ENCODE assay signal across 36 cellular contexts in the genomic region with DNA sequence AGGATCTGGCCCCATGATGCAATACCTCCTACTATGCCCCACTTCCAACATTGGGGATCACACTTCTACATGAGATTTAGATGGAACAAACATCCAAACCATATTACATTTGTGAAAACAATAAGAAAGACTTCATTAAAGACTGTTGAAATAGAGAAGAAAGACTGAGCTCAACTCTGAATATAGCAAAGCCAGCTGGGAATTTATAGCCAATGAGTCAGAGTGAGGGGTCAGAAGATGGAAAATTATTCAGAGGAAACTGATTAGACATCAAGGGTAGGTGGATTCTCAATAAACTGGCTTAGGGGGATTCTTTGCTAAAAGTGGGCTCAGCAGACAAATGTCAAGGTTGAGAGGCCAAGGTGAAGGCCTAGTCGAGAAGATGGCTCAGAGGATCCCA.
"Had no signal": no experiment of that assay in that cellular context is flagged by ENCODE, and none has a peak within 500 bp of the region (broad histone marks: within the 10 kb centered on the region; RNA-seq: fewer than 3 reads in every experiment).

No MANE protein-coding gene starts in this region.

- H3K4me1 ChIP-seq: body of pancreas, breast epithelium, Peyer's patch had no signal

- H3K27me3 Mint-ChIP-seq: activated T-helper 17 cell treated with anti-CD3 and anti-CD28 coated beads, Interleukin-2, amount 50 U/mL, for 72 hours; T-cell had no signal

- H3K4me3 Mint-ChIP-seq: activated CD4-positive, alpha-beta memory T cell treated with anti-CD3 and anti-CD28 coated beads, Interleukin-2, amount 10 ng/mL, durations not matched to agents 7 days and 5 days; activated CD8-positive, alpha-beta memory T cell treated with anti-CD3 and anti-CD28 coated beads, Interleukin-2, amount 10 ng/mL, durations not matched to agents 7 days and 5 days; activated naive CD8-positive, alpha-beta T cell treated with anti-CD3 and anti-CD28 coated beads, Interleukin-2, amount 10 ng/mL, durations not matched to agents 7 days and 5 days; activated T-cell treated with anti-CD3 and anti-CD28 coated beads, Interleukin-2, amount 50 U/mL, for 72 hours; activated T-helper 17 cell treated with anti-CD3 and anti-CD28 coated beads, Interleukin-2, amount 50 U/mL, for 72 hours; T-cell had no signal

- H3K36me3 Mint-ChIP-seq: activated CD8-positive, alpha-beta memory T cell treated with anti-CD3 and anti-CD28 coated beads, Interleukin-2, amount 10 ng/mL, durations not matched to agents 7 days and 5 days; activated naive CD8-positive, alpha-beta T cell treated with anti-CD3 and anti-CD28 coated beads, Interleukin-2, amount 10 ng/mL, durations not matched to agents 7 days and 5 days; T-cell had no signal

- H3K9me3 Mint-ChIP-seq: activated CD4-positive, alpha-beta memory T cell treated with anti-CD3 and anti-CD28 coated beads, Interleukin-2, amount 10 ng/mL, durations not matched to agents 7 days and 5 days; activated naive CD8-positive, alpha-beta T cell treated with anti-CD3 and anti-CD28 coated beads, Interleukin-2, amount 10 ng/mL, durations not matched to agents 7 days and 5 days; activated T-cell treated with anti-CD3 and anti-CD28 coated beads, Interleukin-2, amount 50 U/mL, for 72 hours; activated T-helper 17 cell treated with anti-CD3 and anti-CD28 coated beads, Interleukin-2, amount 50 U/mL, for 72 hours; T-cell had no signal

- H3K27ac Mint-ChIP-seq: activated CD4-positive, alpha-beta memory T cell treated with anti-CD3 and anti-CD28 coated beads, Interleukin-2, amount 10 ng/mL, durations not matched to agents 7 days and 5 days; activated CD8-positive, alpha-beta memory T cell treated with anti-CD3 and anti-CD28 coated beads, Interleukin-2, amount 10 ng/mL, durations not matched to agents 7 days and 5 days; activated naive CD8-positive, alpha-beta T cell treated with anti-CD3 and anti-CD28 coated beads, Interleukin-2, amount 10 ng/mL, durations not matched to agents 7 days and 5 days; activated T-cell treated with anti-CD3 and anti-CD28 coated beads, Interleukin-2, amount 50 U/mL, for 72 hours; activated T-helper 17 cell treated with anti-CD3 and anti-CD28 coated beads, Interleukin-2, amount 50 U/mL, for 72 hours; T-cell had no signal

- H3K27me3 ChIP-seq: ascending aorta, body of pancreas, breast epithelium, Peyer's patch had no signal

- H3K4me1 Mint-ChIP-seq: activated T-helper 17 cell treated with anti-CD3 and anti-CD28 coated beads, Interleukin-2, amount 50 U/mL, for 72 hours had no signal

- H3K4me3 ChIP-seq: ascending aorta, body of pancreas, breast epithelium, Peyer's patch had no signal

- H3K27ac ChIP-seq: body of pancreas, Peyer's patch, WERI-Rb-1 had no signal

- H3K36me3 ChIP-seq: ascending aorta, breast epithelium, Peyer's patch, WERI-Rb-1 had no signal

- H3K9me3 ChIP-seq: ascending aorta, body of pancreas, breast epithelium, Peyer's patch had no signal

- DNase-seq: activated CD4-positive, alpha-beta memory T cell treated with anti-CD3 and anti-CD28 coated beads, Interleukin-2, amount 10 ng/mL, durations not matched to agents 7 days and 5 days; activated CD4-positive, alpha-beta T cell treated with anti-CD3 and anti-CD28 coated beads for 1 hour; activated CD4-positive, alpha-beta T cell treated with anti-CD3 and anti-CD28 coated beads for 48 hours; activated CD4-positive, CD25-positive, alpha-beta regulatory T cell; activated CD8-positive, alpha-beta memory T cell treated with anti-CD3 and anti-CD28 coated beads for 24 hours; activated CD8-positive, alpha-beta memory T cell treated with anti-CD3 and anti-CD28 coated beads, Interleukin-2, amount 10 ng/mL, durations not matched to agents 7 days and 5 days; activated effector memory CD4-positive, alpha-beta T cell treated with anti-CD3 and anti-CD28 coated beads, Interleukin-2, amount 50 U/mL, for 16 hours; activated naive CD4-positive, alpha-beta T cell; activated naive CD4-positive, alpha-beta T cell treated with anti-CD3 and anti-CD28 coated beads, Interleukin-2, amount 50 U/mL, for 16 hours; activated naive CD8-positive, alpha-beta T cell treated with anti-CD3 and anti-CD28 coated beads, Interleukin-2, amount 10 ng/mL, durations not matched to agents 7 days and 5 days; activated T-cell treated with anti-CD3 and anti-CD28 coated beads, Interleukin-2, amount 50 U/mL, for 1 hour; activated T-cell treated with anti-CD3 and anti-CD28 coated beads, Interleukin-2, amount 50 U/mL, for 72 hours; amygdala; body of pancreas; Karpas-422; NCI-H1048; NCI-H1105 treated with DMSO at 0.1 percent for 48 hours; NCI-H1436; NCI-H1694; NCI-H1930; NCI-H2081 treated with DMSO at 0.1 percent for 48 hours; NCI-H226; NCI-H446 treated with DMSO at 0.1 percent for 48 hours; NCI-H524 treated with DMSO at 0.1 percent for 48 hours; NCI-H748 treated with DMSO at 0.1 percent for 48 hours; NK-92 treated with Interleukin-12 subunit alpha and Interleukin-12 subunit beta, amount 100 ng/mL, for 24 hours; PC-3; Peyer's patch; RPMI8226; SIG-M5; T-cell; T1000; WERI-Rb-1 had no signal
